ENCODE assay signal across 8 cellular contexts in genomic region chr5:138467711-138468132, GRCh38. TPM values are rescaled to one million over a fixed set of nuclear protein-coding genes. Genes with fewer than 3 reads are reported as not detected.
DNase-seq lines count a peak whose midpoint lies in the region; ATAC-seq and TF ChIP-seq lines count a peak whose summit lies in the region.

No MANE protein-coding gene starts in this region.

- 91 to 93% methylated on average over 8 to 14 of the region's 14 CpGs for WGBS in endodermal cell (ENCODE audit: insufficient coverage in 1 of 2, insufficient read length in 1 of 2), 2 experiments

- no peaks in the 10 kb centered on the region for H3K27me3 Mint-ChIP-seq in CD4-positive, alpha-beta memory T cell
- H3K27me3 Mint-ChIP-seq in endodermal cell (ENCODE audit: insufficient read depth): peaks cover 20% of the 10 kb centered on the region

- peaks cover 0 to 4% (median 0%) of the 10 kb centered on the region in 8 donors for H3K9me3 Mint-ChIP-seq in CD4-positive, alpha-beta memory T cell
- H3K9me3 Mint-ChIP-seq in endodermal cell: no peaks in the 10 kb centered on the region

- H2AFZ ChIP-seq in parathyroid adenoma: no peak overlapping the region

- peaks cover 3 to 10% of the 10 kb centered on the region in 2 donors for H3K36me3 Mint-ChIP-seq in CD4-positive, alpha-beta memory T cell
- peaks cover 11% of the 10 kb centered on the region for H3K36me3 Mint-ChIP-seq in endodermal cell (ENCODE audit: low read depth)

- H3K4me2 ChIP-seq in parathyroid adenoma (ENCODE audit: low read length): no peak overlapping the region

- H3K79me2 ChIP-seq in parathyroid adenoma: no peaks in the 10 kb centered on the region

- peak overlapping the region; percentile 37 to 92 (median 86) for H3K4me3 Mint-ChIP-seq in CD4-positive, alpha-beta memory T cell
- H3K4me3 Mint-ChIP-seq in endodermal cell: peak overlapping the region; percentile 69

- CTCF ChIA-PET in CD4-positive, alpha-beta memory T cell (lab: Charles Lee; ENCODE audit: partially characterized antibody): interaction anchor here (21.4 kb wide), 1 partner anchor 31 kb away, joined by 507 read pairs; no protein-coding TSS in a partner anchor

- DNase-seq in CD4-positive, alpha-beta memory T cell: no peak
- DNase-seq in RPMI7951 (ENCODE audit: low read depth) (peak; percentile 51), endodermal cell (no peak), mucosa of descending colon (no peak), NCI-H1417 (lab: John Stamatoyannopoulos, UW) (no peak), NCI-H1092 (lab: John Stamatoyannopoulos, UW) (no peak), NCI-H1694 (lab: John Stamatoyannopoulos, UW) (no peak)

- no peaks in the 10 kb centered on the region for H3K9me3 ChIP-seq in CD4-positive, alpha-beta memory T cell (ENCODE audit: control insufficient read depth in 1 of 2, low read length in 2 of 2)
- H3K9me3 ChIP-seq in endodermal cell (ENCODE audit: control insufficient read depth, low read length) (no peaks in the 10 kb centered on the region), parathyroid adenoma (ENCODE audit: control insufficient read depth, low read length) (no peaks in the 10 kb centered on the region), mucosa of descending colon (no peaks in the 10 kb centered on the region)

- POLR2A ChIA-PET in CD4-positive, alpha-beta memory T cell (lab: Charles Lee; ENCODE audit: partially characterized antibody): no interaction called here

- ATAC-seq in mucosa of descending colon: no peak

- H3K9ac ChIP-seq in endodermal cell (ENCODE audit: extremely low read depth, low read length, poor library complexity, severe bottlenecking) (no peak overlapping the region), parathyroid adenoma (no peak overlapping the region)

- no peak overlapping the region for H3K27ac ChIP-seq in CD4-positive, alpha-beta memory T cell (ENCODE audit: low read depth, low read length)
- no peak overlapping the region for H3K27ac ChIP-seq in endodermal cell (ENCODE audit: low read depth, low read length)
- H3K27ac ChIP-seq in parathyroid adenoma: no peak overlapping the region

- peak overlapping the region in 5 of 7 donors; percentile 48 to 90 (median 84) for H3K27ac Mint-ChIP-seq in CD4-positive, alpha-beta memory T cell
- no peak overlapping the region for H3K27ac Mint-ChIP-seq in endodermal cell

- intact Hi-C loops in CD4-positive, alpha-beta memory T cell (cut with micrococcal nuclease): no loop called here
- intact Hi-C loops in mucosa of descending colon (cut with DNase I, micrococcal nuclease): no loop called here

- H3K4me1 Mint-ChIP-seq in CD4-positive, alpha-beta memory T cell: peaks cover 13 to 35% (median 24%) of the 10 kb centered on the region in 4 donors
- H3K4me1 Mint-ChIP-seq in endodermal cell: peaks cover 17% of the 10 kb centered on the region

- peaks cover 31% of the 10 kb centered on the region for H3K4me1 ChIP-seq in CD4-positive, alpha-beta memory T cell (ENCODE audit: insufficient read depth, low read length)
- H3K4me1 ChIP-seq in endodermal cell (ENCODE audit: control insufficient read depth, insufficient read depth, low read length) (peaks cover 7% of the 10 kb centered on the region), parathyroid adenoma (peaks cover 10% of the 10 kb centered on the region), mucosa of descending colon (ENCODE audit: low read depth) (peaks cover 13% of the 10 kb centered on the region)

- TF ChIP-seq CTCF in endodermal cell (conservative IDR thresholded peaks at IDR 0.05): no peak
- TF ChIP-seq CTCF in parathyroid adenoma (IDR thresholded peaks at IDR 0.05): no peak
- TF ChIP-seq CTCF in mucosa of descending colon (IDR thresholded peaks at IDR 0.05): no peak

- H3K36me3 ChIP-seq in CD4-positive, alpha-beta memory T cell (ENCODE audit: insufficient read depth, low read length): no peaks in the 10 kb centered on the region
- peaks cover 10% of the 10 kb centered on the region for H3K36me3 ChIP-seq in endodermal cell (ENCODE audit: control insufficient read depth, insufficient read depth, low read length)
- H3K36me3 ChIP-seq in parathyroid adenoma (ENCODE audit: control insufficient read depth, insufficient read depth, low read length): no peaks in the 10 kb centered on the region
- no peaks in the 10 kb centered on the region for H3K36me3 ChIP-seq in mucosa of descending colon (ENCODE audit: low read depth)

- no peaks in the 10 kb centered on the region for H3K27me3 ChIP-seq in CD4-positive, alpha-beta memory T cell (ENCODE audit: insufficient read depth, low read length)
- H3K27me3 ChIP-seq in endodermal cell (ENCODE audit: control insufficient read depth, insufficient read depth, low read length, poor library complexity, severe bottlenecking) (peaks cover 12% of the 10 kb centered on the region), parathyroid adenoma (ENCODE audit: control insufficient read depth, insufficient read depth, low read length) (no peaks in the 10 kb centered on the region)

- H3K4me3 ChIP-seq in CD4-positive, alpha-beta memory T cell (ENCODE audit: low read length in 2 of 2): no peak overlapping the region
- H3K4me3 ChIP-seq in endodermal cell (ENCODE audit: low read length) (no peak overlapping the region), parathyroid adenoma (ENCODE audit: low read depth, low read length) (peak overlapping the region; percentile 5), mucosa of descending colon (no peak overlapping the region)

RNA-seq across cellular contexts. Expression of gene EGR1, which starts 2.4 kb away (rescaled TPM):
- 1 to 10 TPM; 1.1 TPM for total RNA-seq in CD4-positive, alpha-beta memory T cell
- 1 to 10 TPM in 1 of 2 donors, not detected in 1; 1.4 TPM for polyA plus RNA-seq in CD4-positive, alpha-beta memory T cell
- 1.1 and 1.7 TPM in 2 replicates for total RNA-seq in RPMI7951 (2014; rRNA removed; shearing (Covaris generic))
- total RNA-seq in endodermal cell (10 to 100 TPM in 1 of 2 donors, 1 to 10 TPM in 1; 9.9 to 14.2 TPM), mucosa of descending colon (10 to 100 TPM; 16.8 to 90.0 (median 23.5) TPM)
- 10.7 TPM for polyA plus RNA-seq in endodermal cell (2013, experiment 1 of 2)
- polyA plus RNA-seq in endodermal cell (2013, experiment 2 of 2): 13.1 TPM

RNA-seq across cellular contexts. Expression of gene REEP2, which starts 28.9 kb away (rescaled TPM):
- total RNA-seq in CD4-positive, alpha-beta memory T cell: not detected
- polyA plus RNA-seq in CD4-positive, alpha-beta memory T cell: under 1 TPM in 1 of 2 donors, not detected in 1; 0.57 TPM
- total RNA-seq in RPMI7951 (2014; rRNA removed; shearing (Covaris generic)): 5.5 and 10.3 TPM in 2 replicates
- total RNA-seq in endodermal cell (10 to 100 TPM; 17.7 to 26.9 TPM), mucosa of descending colon (10 to 100 TPM in 1 of 3 donors, 1 to 10 TPM in 2; 1.0 to 16.3 (median 2.7) TPM)
- 46.3 TPM for polyA plus RNA-seq in endodermal cell (2013, experiment 1 of 2)
- polyA plus RNA-seq in endodermal cell (2013, experiment 2 of 2): 43.3 TPM
